Comparison of ENCODE assay signal across 2 cellular contexts in the genomic region with DNA sequence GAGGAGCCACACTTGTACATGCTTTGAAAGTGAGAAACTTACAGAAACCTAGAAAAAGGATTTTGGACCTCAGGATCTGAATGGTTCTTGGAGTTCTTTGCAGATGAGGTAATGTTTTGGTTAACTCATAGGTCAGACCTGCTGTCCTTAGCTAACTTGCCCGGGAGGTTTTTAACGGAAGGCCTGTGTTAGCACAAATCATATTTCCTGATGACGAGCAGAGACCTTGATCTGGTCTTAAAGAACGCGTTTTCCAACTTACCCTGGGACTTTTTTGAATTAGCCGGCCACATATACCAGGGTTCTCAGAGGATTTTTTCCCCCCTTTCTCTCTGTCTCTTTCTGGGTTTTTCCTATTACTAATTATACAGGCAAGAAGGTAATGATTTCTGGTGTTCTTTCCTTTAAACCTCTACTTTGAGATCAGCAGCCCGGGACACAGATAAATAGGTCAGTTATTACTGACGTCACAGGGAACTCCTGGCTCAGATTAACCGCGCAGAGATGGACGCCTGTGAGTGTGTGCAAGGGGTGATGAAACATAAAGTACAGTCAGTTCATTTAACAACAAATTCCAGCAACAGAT.
TF ChIP-seq lines count a peak whose summit lies in the region.

No MANE protein-coding gene starts in this region.

TF ChIP-seq in IMR-90, 13 proteins besides CTCF, POLR2A, EP300 and RAD21:
- no peak for TF ChIP-seq CHD1 (IDR thresholded peaks at IDR 0.05; ENCODE audit: low read depth, low read length)
- peak; percentile 82 for TF ChIP-seq CEBPB (IDR thresholded peaks at IDR 0.05; ENCODE audit: low read depth, low read length)
- TF ChIP-seq MXI1 (IDR thresholded peaks at IDR 0.05; ENCODE audit: borderline replicate concordance, low read depth, low read length), result no peak
- TF ChIP-seq FOS (IDR thresholded peaks at IDR 0.05; ENCODE audit: low read depth, low read length), result no peak; the same call in 1 of the 2 replicates
- TF ChIP-seq MAFK (IDR thresholded peaks at IDR 0.05; ENCODE audit: low read depth, low read length), result peak; percentile 29; the same call in 1 of the 2 replicates

TF ChIP-seq in H1, 55 proteins besides CTCF, POLR2A, EP300 and RAD21:
- TF ChIP-seq POU5F1 (IDR thresholded peaks at IDR 0.05; ENCODE audit: low read depth, low read length), result no peak
